19 cellular contexts compared by ENCODE assay signal in the genomic region with DNA sequence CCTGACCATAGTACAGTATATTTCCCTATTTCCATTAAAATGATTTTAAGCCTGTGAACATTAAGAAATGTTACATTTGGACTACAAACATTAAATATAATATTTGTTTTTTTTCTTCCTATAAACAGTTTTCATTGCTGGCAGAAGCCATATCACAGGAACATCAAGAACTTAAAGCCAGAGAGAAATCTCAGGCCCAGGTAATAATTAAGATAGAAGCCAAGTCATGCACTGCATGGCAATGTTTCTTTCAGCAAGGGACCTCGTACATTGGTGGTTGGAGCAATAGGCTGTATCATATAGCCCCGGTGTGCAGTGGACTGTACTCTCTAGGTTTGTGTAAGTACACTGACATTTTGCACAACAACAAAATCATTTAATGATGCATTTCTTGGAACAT.
"Had no signal": no experiment of that assay in that cellular context is flagged by ENCODE, and none has a peak within 500 bp of the region (broad histone marks: within the 10 kb centered on the region; RNA-seq: fewer than 3 reads in every experiment).

No MANE protein-coding gene starts in this region.

- H3K9me3 Mint-ChIP-seq: naive B cell; neural progenitor cell; stimulated activated naive CD8-positive, alpha-beta T cell treated with anti-CD3 and anti-CD28 coated beads, Interleukin-15, amount 100 ng/mL, for 72 hours had no signal

- H3K27me3 ChIP-seq: breast epithelium, neural progenitor cell, right atrium auricular region, suprapubic skin, transverse colon, vagina had no signal

- H3K4me1 Mint-ChIP-seq: naive B cell, neural progenitor cell had no signal

- H3K27ac Mint-ChIP-seq: naive B cell, neural progenitor cell, progenitor cell of endocrine pancreas had no signal

- H3K27ac ChIP-seq: breast epithelium, neural progenitor cell, right atrium auricular region, skin epidermis, suprapubic skin, transverse colon, vagina had no signal

- ATAC-seq: activated CD4-positive, CD25-positive, alpha-beta regulatory T cell treated with anti-CD3 and anti-CD28 coated beads, Interleukin-2, amount 50 U/mL, for 24 hours; activated CD8-positive, alpha-beta memory T cell treated with anti-CD3 and anti-CD28 coated beads, Interleukin-2, amount 10 ng/mL, durations not matched to agents 7 days and 5 days; mucosa of descending colon; stimulated activated naive CD8-positive, alpha-beta T cell treated with anti-CD3 and anti-CD28 coated beads, Interleukin-15, amount 100 ng/mL, for 72 hours had no signal

- H3K4me3 ChIP-seq: breast epithelium, mucosa of descending colon, neural progenitor cell, right atrium auricular region, skin epidermis, suprapubic skin, transverse colon, vagina had no signal

- H3K9me3 ChIP-seq: breast epithelium, mucosa of descending colon, right atrium auricular region, suprapubic skin, transverse colon, vagina had no signal

- H3K4me3 Mint-ChIP-seq: activated CD8-positive, alpha-beta memory T cell treated with anti-CD3 and anti-CD28 coated beads, Interleukin-2, amount 10 ng/mL, durations not matched to agents 7 days and 5 days; naive B cell; neural progenitor cell; stimulated activated naive CD8-positive, alpha-beta T cell treated with anti-CD3 and anti-CD28 coated beads, Interleukin-15, amount 100 ng/mL, for 72 hours had no signal

- DNase-seq: activated CD8-positive, alpha-beta memory T cell treated with anti-CD3 and anti-CD28 coated beads, Interleukin-2, amount 10 ng/mL, durations not matched to agents 7 days and 5 days; activated gamma-delta T cell; cortex of kidney; effector CD4-positive, alpha-beta T cell; head of caudate nucleus; mucosa of descending colon; naive B cell; stimulated activated CD4-positive, alpha-beta T cell treated with anti-CD3 and anti-CD28 coated beads, Interleukin-15, amount 100 ng/mL, for 24 hours; stimulated activated CD4-positive, alpha-beta T cell treated with anti-CD3 and anti-CD28 coated beads, Interleukin-2, amount 100 ng/mL, for 48 hours; stimulated activated naive CD8-positive, alpha-beta T cell treated with anti-CD3 and anti-CD28 coated beads, Interleukin-15, amount 100 ng/mL, for 72 hours; transverse colon had no signal

- H3K4me1 ChIP-seq: breast epithelium, neural progenitor cell, right atrium auricular region, transverse colon, vagina had no signal

- H3K27me3 Mint-ChIP-seq: activated CD8-positive, alpha-beta memory T cell treated with anti-CD3 and anti-CD28 coated beads, Interleukin-2, amount 10 ng/mL, durations not matched to agents 7 days and 5 days; naive B cell; progenitor cell of endocrine pancreas; stimulated activated naive CD8-positive, alpha-beta T cell treated with anti-CD3 and anti-CD28 coated beads, Interleukin-15, amount 100 ng/mL, for 72 hours had no signal
